27 cellular contexts compared by ENCODE assay signal in the genomic region with DNA sequence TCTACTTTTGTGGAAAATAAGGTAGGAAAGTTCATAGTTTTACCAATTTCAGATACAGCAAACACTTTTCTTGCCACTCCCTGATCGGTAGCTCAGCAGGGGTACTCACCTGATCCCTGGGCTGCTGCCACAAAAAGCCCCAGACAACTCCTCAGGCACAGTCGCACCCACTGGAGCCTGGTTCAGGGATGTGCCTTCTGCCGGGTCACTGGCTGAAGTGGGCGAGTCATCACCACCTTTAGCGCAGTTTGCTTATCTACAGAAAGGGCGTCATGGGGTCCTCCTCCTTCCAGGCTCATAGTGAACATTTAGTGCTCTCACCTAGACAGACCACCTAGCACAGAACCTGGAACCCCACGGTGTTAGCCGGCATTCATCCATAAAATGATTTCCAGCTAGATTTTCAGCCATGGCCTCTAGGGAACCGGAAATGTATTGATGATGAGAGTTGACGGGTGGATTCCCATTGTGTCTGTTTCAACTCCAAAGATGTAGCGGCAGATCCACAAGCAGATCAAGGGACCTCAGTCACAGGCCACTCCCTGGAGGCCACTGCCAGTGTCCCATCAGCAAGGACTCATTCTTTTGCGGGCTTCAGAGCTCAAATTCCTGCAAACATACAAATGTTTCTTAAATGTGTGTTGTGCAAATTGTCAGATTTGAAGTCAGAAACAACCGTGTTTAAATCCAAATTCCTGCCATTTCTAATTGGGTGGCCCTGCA.
A peak's percentile ranks its signal among the peaks of the same experiment; 100 is the strongest.
DNase-seq lines count a peak whose midpoint lies in the region; ATAC-seq, FAIRE-seq and TF ChIP-seq lines count a peak whose summit lies in the region.
"Had no signal": no experiment of that assay in that cellular context is flagged by ENCODE, and none has a peak within 500 bp of the region (broad histone marks: within the 10 kb centered on the region; RNA-seq: fewer than 3 reads in every experiment).

No MANE protein-coding gene starts in this region.

- H3K4me3 ChIP-seq in right atrium auricular region (no peak overlapping the region), neural progenitor cell (no peak overlapping the region)
- H3K4me3 ChIP-seq: BLaER1, GM12878 had no signal

- H2AFZ ChIP-seq in neural progenitor cell (replicated peaks), result no peak overlapping the region

- H3K27ac Mint-ChIP-seq in endothelial cell (ENCODE audit: unreplicated experiment) (no peak overlapping the region), neural progenitor cell (peak overlapping the region; percentile 33)
- H3K27ac Mint-ChIP-seq: CD4-positive, alpha-beta memory T cell; CD4-positive, CD25-positive, alpha-beta regulatory T cell; CD8-positive, alpha-beta memory T cell had no signal

- H4K20me1 ChIP-seq in neural progenitor cell (ENCODE audit: low read depth), result no peaks in the 10 kb centered on the region
- H4K20me1 ChIP-seq: BLaER1 had no signal

- H3F3A ChIP-seq in neural progenitor cell (ENCODE audit: low read depth), result no peaks in the 10 kb centered on the region

- H3K9me3 Mint-ChIP-seq in endothelial cell (ENCODE audit: unreplicated experiment), result peaks cover 32% of the 10 kb centered on the region
- peaks cover 37% of the 10 kb centered on the region for H3K9me3 Mint-ChIP-seq in neural progenitor cell

- no peak overlapping the region for H3K4me2 ChIP-seq in neural progenitor cell
- H3K4me2 ChIP-seq: BLaER1 had no signal

- no peaks in the 10 kb centered on the region for H3K79me2 ChIP-seq in neural progenitor cell (ENCODE audit: low read depth)

- H3K36me3 ChIP-seq in right atrium auricular region, result no peaks in the 10 kb centered on the region
- H3K36me3 ChIP-seq in neural progenitor cell, result no peaks in the 10 kb centered on the region
- H3K36me3 ChIP-seq: BE2C, BLaER1 had no signal

- peaks cover 23% of the 10 kb centered on the region for H3K36me3 Mint-ChIP-seq in endothelial cell (ENCODE audit: low read depth, unreplicated experiment)
- H3K36me3 Mint-ChIP-seq in neural progenitor cell, result peaks cover 3% of the 10 kb centered on the region
- H3K36me3 Mint-ChIP-seq: CD14-positive monocyte; CD4-positive, alpha-beta memory T cell; CD4-positive, CD25-positive, alpha-beta regulatory T cell; CD8-positive, alpha-beta memory T cell had no signal

- H3K27ac ChIP-seq in right atrium auricular region, result no peak overlapping the region
- H3K27ac ChIP-seq in neural progenitor cell, result no peak overlapping the region
- H3K27ac ChIP-seq: BLaER1 had no signal

- H3K27me3 Mint-ChIP-seq in endothelial cell (ENCODE audit: unreplicated experiment) (peaks cover 9% of the 10 kb centered on the region), neural progenitor cell (ENCODE audit: insufficient read depth, low read depth) (peaks cover 14% of the 10 kb centered on the region)
- H3K27me3 Mint-ChIP-seq: CD4-positive, CD25-positive, alpha-beta regulatory T cell; CD8-positive, alpha-beta memory T cell had no signal

- H3K27me3 ChIP-seq in right atrium auricular region (no peaks in the 10 kb centered on the region), neural progenitor cell (no peaks in the 10 kb centered on the region)
- H3K27me3 ChIP-seq: BE2C, BLaER1 had no signal

- no peak for FAIRE-seq in urothelium cell line (lab: Jason Lieb, UNC)
- FAIRE-seq: A204.1, GM12878, GM12892, GM18507 had no signal

- peak; percentile 38 for DNase-seq in right atrium auricular region (ENCODE audit: low spot score)
- DNase-seq in Right ventricle myocardium inferior (ENCODE audit: missing footprints), result no peak
- no peak for DNase-seq in endothelial cell (ENCODE audit: low spot score)
- no peak for DNase-seq in neural progenitor cell (ENCODE audit: low spot score)
- no peak for DNase-seq in urothelium cell line (ENCODE audit: low spot score)
- DNase-seq: 8988T; ACHN; BE2C; C1 segment of cervical spinal cord; CD4-positive, alpha-beta memory T cell; CD4-positive, CD25-positive, alpha-beta regulatory T cell; CD8-positive, alpha-beta memory T cell; COR-L47; DMS 273 treated with DMSO at 0.1 percent for 48 hours; DMS153; DMS53; DMS79; DND-41; EL; GDM1 had no signal

- H3K4me1 ChIP-seq in right atrium auricular region (no peaks in the 10 kb centered on the region), neural progenitor cell (no peaks in the 10 kb centered on the region)
- H3K4me1 ChIP-seq: BE2C had no signal

- intact Hi-C loops in Right ventricle myocardium inferior (cut with DNase I), result no loop called here

- peak overlapping the region; percentile 14 for H3K4me3 Mint-ChIP-seq in endothelial cell (ENCODE audit: unreplicated experiment)
- no peak overlapping the region for H3K4me3 Mint-ChIP-seq in neural progenitor cell
- H3K4me3 Mint-ChIP-seq: CD14-positive monocyte; CD4-positive, alpha-beta memory T cell; CD4-positive, CD25-positive, alpha-beta regulatory T cell; CD8-positive, alpha-beta memory T cell had no signal

- TF ChIP-seq CTCF in right atrium auricular region (IDR thresholded peaks at IDR 0.05) (no peak), endothelial cell (IDR thresholded peaks at IDR 0.05; ENCODE audit: unreplicated experiment) (no peak), neural progenitor cell (IDR thresholded peaks at IDR 0.05) (no peak)

- no peak for ATAC-seq in Right ventricle myocardium inferior
- no peak for ATAC-seq in HG03045 (IDR thresholded peaks at IDR 0.05; ENCODE audit: unreplicated experiment)
- ATAC-seq: GM12878 had no signal

- H3K4me1 Mint-ChIP-seq in endothelial cell (ENCODE audit: unreplicated experiment) (no peaks in the 10 kb centered on the region), neural progenitor cell (no peaks in the 10 kb centered on the region)
- H3K4me1 Mint-ChIP-seq: CD14-positive monocyte; CD4-positive, alpha-beta memory T cell; CD4-positive, CD25-positive, alpha-beta regulatory T cell; CD8-positive, alpha-beta memory T cell had no signal

- H3K9me3 ChIP-seq in right atrium auricular region, result peaks cover 0 to 25% of the 10 kb centered on the region in 2 donors
- H3K9me3 ChIP-seq in neural progenitor cell (ENCODE audit: low read depth), result peaks cover 5% of the 10 kb centered on the region
- H3K9me3 ChIP-seq: BE2C had no signal

- H3K9ac ChIP-seq in neural progenitor cell, result no peak overlapping the region
- H3K9ac ChIP-seq: BLaER1 had no signal
